ENCODE assay signal across 8 cellular contexts in the genomic region with DNA sequence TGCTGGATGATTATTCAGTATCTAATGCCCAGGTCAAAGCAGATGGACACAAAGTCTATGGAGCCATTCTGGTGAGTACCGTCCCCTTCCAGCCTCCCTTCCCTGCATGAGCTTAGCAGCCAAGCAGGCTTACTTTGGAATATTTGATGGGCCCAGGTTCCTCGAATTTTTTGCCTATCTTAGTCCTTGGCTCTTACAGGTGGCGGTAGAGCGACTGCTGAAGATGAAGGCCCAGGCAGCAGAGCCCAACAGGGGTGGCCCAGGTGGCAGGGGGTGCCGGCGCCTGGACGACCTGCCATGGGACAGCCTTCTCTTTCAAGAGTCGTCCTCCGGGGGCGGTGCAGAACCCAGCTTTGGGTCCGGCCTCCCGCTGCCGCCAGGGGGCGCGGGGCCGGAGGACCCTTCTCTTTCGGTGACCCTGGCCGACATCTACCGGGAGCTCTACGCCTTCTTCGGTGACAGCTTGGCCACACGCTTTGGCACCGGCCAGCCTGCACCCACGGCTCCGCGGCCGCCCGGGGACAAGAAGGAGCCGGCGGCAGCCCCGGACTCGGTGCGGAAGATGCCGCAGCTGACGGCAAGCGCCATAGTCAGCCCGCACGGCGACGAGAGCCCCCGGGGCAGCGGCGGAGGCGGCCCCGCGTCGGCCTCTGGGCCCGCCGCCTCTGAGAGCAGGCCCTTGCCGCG. TPM values are rescaled to one million over a fixed set of nuclear protein-coding genes. Genes with fewer than 3 reads are reported as not detected.
DNase-seq lines count a peak whose midpoint lies in the region; ATAC-seq and TF ChIP-seq lines count a peak whose summit lies in the region.

No MANE protein-coding gene starts in this region.

- peaks cover 52% of the 10 kb centered on the region for H3K36me3 ChIP-seq in lower lobe of right lung

- POLR2A ChIA-PET in activated CD8-positive, alpha-beta T cell treated with anti-CD3 and anti-CD28 coated beads, Interleukin-2, amount 10 ng/mL, durations not matched to agents 7 days and 5 days (lab: Charles Lee), result interaction anchor here (0.6 to 7.8 kb wide), 26 partner anchors 9 to 1503 kb away, joined by 3 to 190 read pairs (median 6); a partner anchor contains a TSS

- CTCF ChIA-PET in activated CD8-positive, alpha-beta T cell treated with anti-CD3 and anti-CD28 coated beads, Interleukin-2, amount 10 ng/mL, durations not matched to agents 7 days and 5 days (lab: Charles Lee), result interaction anchor here (0.9 to 7.9 kb wide), 53 partner anchors 10 to 362 kb away, joined by 3 to 144 read pairs (median 6); a partner anchor contains a TSS

- TF ChIP-seq CTCF in lower lobe of right lung (IDR thresholded peaks at IDR 0.05), result peak; percentile 92

- H3K4me3 Mint-ChIP-seq in activated CD8-positive, alpha-beta T cell treated with anti-CD3 and anti-CD28 coated beads, Interleukin-2, amount 10 ng/mL, durations not matched to agents 7 days and 5 days, result peak overlapping the region; percentile 79

- no peaks in the 10 kb centered on the region for H3K27me3 ChIP-seq in lower lobe of right lung (ENCODE audit: low read depth)

- H3K4me1 ChIP-seq in lower lobe of right lung, result peaks cover 46% of the 10 kb centered on the region

- peaks cover 42% of the 10 kb centered on the region for H3K4me1 Mint-ChIP-seq in activated CD8-positive, alpha-beta T cell treated with anti-CD3 and anti-CD28 coated beads, Interleukin-2, amount 10 ng/mL, durations not matched to agents 7 days and 5 days (ENCODE audit: low read depth)

- H3K9me3 ChIP-seq in lower lobe of right lung, result no peaks in the 10 kb centered on the region

- peak overlapping the region; percentile 79 for H3K4me3 ChIP-seq in lower lobe of right lung

- peaks cover 60% of the 10 kb centered on the region for H3K36me3 Mint-ChIP-seq in activated CD8-positive, alpha-beta T cell treated with anti-CD3 and anti-CD28 coated beads, Interleukin-2, amount 10 ng/mL, durations not matched to agents 7 days and 5 days (ENCODE audit: low read depth)

- ATAC-seq in GM19372 (IDR thresholded peaks at IDR 0.05; ENCODE audit: low read depth, unreplicated experiment) (peak; percentile 66), HG03521 (IDR thresholded peaks at IDR 0.05; ENCODE audit: unreplicated experiment) (peak; percentile 51), lower lobe of right lung (peak; percentile 90 to 92)
- ATAC-seq in activated CD8-positive, alpha-beta T cell treated with anti-CD3 and anti-CD28 coated beads, Interleukin-2, amount 10 ng/mL, durations not matched to agents 7 days and 5 days, result peak; percentile 69

- peak; percentile 93 for DNase-seq in CD1c-positive myeloid dendritic cell (ENCODE audit: extremely low spot score)
- DNase-seq in NCI-H82 (lab: John Stamatoyannopoulos, UW), result peak; percentile 87
- DNase-seq in activated CD8-positive, alpha-beta T cell treated with anti-CD3 and anti-CD28 coated beads, Interleukin-2, amount 10 ng/mL, durations not matched to agents 7 days and 5 days, result peak; percentile 91
- DNase-seq in ecto neural progenitor cell (ENCODE audit: low spot score), result peak; percentile 94
- DNase-seq in lower lobe of right lung, result peak; percentile 93
- DNase-seq in stimulated activated CD4-positive, alpha-beta T cell treated with anti-CD3 and anti-CD28 coated beads, TNF-alpha, amount 100 ng/mL, for 24 hours (ENCODE audit: low read depth in 3 of 3), result peak; percentile 71 to 81 (median 74)

- no peaks in the 10 kb centered on the region for H3K27me3 Mint-ChIP-seq in activated CD8-positive, alpha-beta T cell treated with anti-CD3 and anti-CD28 coated beads, Interleukin-2, amount 10 ng/mL, durations not matched to agents 7 days and 5 days (ENCODE audit: low read depth)

- intact Hi-C loops in lower lobe of right lung (cut with DNase I), result no loop called here

- H3K27ac Mint-ChIP-seq in activated CD8-positive, alpha-beta T cell treated with anti-CD3 and anti-CD28 coated beads, Interleukin-2, amount 10 ng/mL, durations not matched to agents 7 days and 5 days, result peak overlapping the region; percentile 91

- peak overlapping the region; percentile 96 for H3K27ac ChIP-seq in lower lobe of right lung

- no peaks in the 10 kb centered on the region for H3K9me3 Mint-ChIP-seq in activated CD8-positive, alpha-beta T cell treated with anti-CD3 and anti-CD28 coated beads, Interleukin-2, amount 10 ng/mL, durations not matched to agents 7 days and 5 days (ENCODE audit: insufficient read depth)

RNA-seq across cellular contexts. Expression of a gene that starts 0.7 kb away (rescaled TPM):
- total RNA-seq in activated CD8-positive, alpha-beta T cell treated with anti-CD3 and anti-CD28 coated beads, Interleukin-2, amount 10 ng/mL, durations not matched to agents 7 days and 5 days, result 10 to 100 TPM; 37.3 to 40.8 TPM
- total RNA-seq in lower lobe of right lung, result 54.6 TPM

RNA-seq across cellular contexts. Expression of a gene that starts 5.3 kb away (rescaled TPM):
- 10 to 100 TPM; 20.1 to 20.3 TPM for total RNA-seq in activated CD8-positive, alpha-beta T cell treated with anti-CD3 and anti-CD28 coated beads, Interleukin-2, amount 10 ng/mL, durations not matched to agents 7 days and 5 days
- 17.2 TPM for total RNA-seq in lower lobe of right lung

RNA-seq across cellular contexts. Expression of a gene that starts 15.3 kb away (rescaled TPM):
- total RNA-seq in activated CD8-positive, alpha-beta T cell treated with anti-CD3 and anti-CD28 coated beads, Interleukin-2, amount 10 ng/mL, durations not matched to agents 7 days and 5 days, result 10 to 100 TPM; 21.8 to 23.7 TPM
- 23.6 TPM for total RNA-seq in lower lobe of right lung

RNA-seq across cellular contexts. Expression of a gene that starts 18.8 kb away (rescaled TPM):
- 100 to 1,000 TPM; 110 to 111 TPM for total RNA-seq in activated CD8-positive, alpha-beta T cell treated with anti-CD3 and anti-CD28 coated beads, Interleukin-2, amount 10 ng/mL, durations not matched to agents 7 days and 5 days
- 93.2 TPM for total RNA-seq in lower lobe of right lung

RNA-seq across cellular contexts. Expression of a gene that starts 25.1 kb away (rescaled TPM):
- 10 to 100 TPM; 89.7 to 96.6 TPM for total RNA-seq in activated CD8-positive, alpha-beta T cell treated with anti-CD3 and anti-CD28 coated beads, Interleukin-2, amount 10 ng/mL, durations not matched to agents 7 days and 5 days
- 57.5 TPM for total RNA-seq in lower lobe of right lung

Comparison
In these comparisons a context has a peak if more than half of its experiments do, and no peak if none do; other contexts are left out.
1. Peak in every context shown above with its lines: DNase-seq, ATAC-seq, H3K4me3 ChIP-seq and H3K27ac ChIP-seq.